In the genomic region with DNA sequence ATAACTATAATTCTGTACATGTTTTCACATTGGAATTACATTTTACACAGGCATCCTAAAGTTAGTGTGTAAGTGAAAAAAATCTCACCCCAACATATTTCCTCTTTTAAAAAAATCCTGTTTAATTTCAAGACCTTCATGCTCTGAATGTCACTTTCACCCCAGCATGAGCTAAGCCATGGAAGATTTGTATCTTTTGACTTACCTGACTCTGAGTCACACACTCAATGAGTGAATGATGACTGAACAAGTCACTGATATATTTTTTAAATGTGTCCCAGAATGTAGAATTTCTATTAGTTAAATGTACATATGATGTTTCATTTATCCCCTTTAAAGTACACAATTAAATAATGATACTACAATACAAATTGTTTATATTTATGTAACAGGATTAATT, we compare ENCODE assay signal across 9 cellular contexts.
"Had no signal": no experiment of that assay in that cellular context is flagged by ENCODE, and none has a peak within 500 bp of the region (broad histone marks: within the 10 kb centered on the region; RNA-seq: fewer than 3 reads in every experiment).

No MANE protein-coding gene starts in this region.

- H3K36me3 Mint-ChIP-seq: IgD-negative memory B cell had no signal

- H3K27ac Mint-ChIP-seq: HFFc6, IgD-negative memory B cell had no signal

- H3K27ac ChIP-seq: GM23248, HL-60 had no signal

- H3K9ac ChIP-seq: GM23248 had no signal

- ATAC-seq: HCT116, HepG2 had no signal

- H3K4me3 Mint-ChIP-seq: HFFc6, IgD-negative memory B cell had no signal

- H3K9me3 ChIP-seq: HAP-1 had no signal

- H3K4me1 Mint-ChIP-seq: IgD-negative memory B cell had no signal

- H3K4me1 ChIP-seq: HAP-1 had no signal

- H3K36me3 ChIP-seq: HAP-1 had no signal

- H3K4me3 ChIP-seq: GM23248, HAP-1 had no signal

- DNase-seq: GM23248, GOT3, H7, HFFc6 had no signal

- H3K27me3 Mint-ChIP-seq: IgD-negative memory B cell had no signal

- H2AFZ ChIP-seq: GM23248 had no signal
